Comparison of ENCODE assay signal across 18 cellular contexts in the genomic region with DNA sequence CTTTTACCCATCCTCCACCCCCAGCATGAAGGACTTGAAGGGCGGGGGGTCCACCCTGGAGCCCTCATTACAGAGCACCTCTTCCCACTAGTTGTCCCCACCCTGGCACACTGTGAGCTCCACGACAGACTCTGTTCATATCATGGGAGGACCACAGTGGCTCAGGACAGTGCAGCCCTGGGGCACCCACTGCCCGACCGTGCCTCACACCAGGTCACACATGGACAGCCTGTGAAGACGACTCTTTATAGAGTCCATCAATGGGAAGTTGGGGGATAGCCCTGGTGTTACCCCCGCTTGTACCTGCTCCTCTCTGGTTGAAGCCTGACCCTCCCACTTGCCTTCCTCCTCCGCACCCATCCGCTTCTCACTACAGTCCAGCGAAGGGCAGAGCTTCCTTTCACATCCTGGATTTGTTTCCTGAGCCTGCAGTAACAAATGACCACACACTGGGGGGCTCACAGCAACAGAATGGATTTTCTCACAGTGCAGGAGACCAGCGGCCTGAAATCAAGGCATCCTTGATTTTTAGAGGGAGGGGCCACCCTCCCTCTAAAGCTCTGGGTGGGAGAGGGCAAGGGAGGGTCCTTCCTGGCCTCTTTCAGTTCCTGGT. TPM values are rescaled to one million over a fixed set of nuclear protein-coding genes. Genes with fewer than 3 reads are reported as not detected.
DNase-seq lines count a peak whose midpoint lies in the region; ATAC-seq and TF ChIP-seq lines count a peak whose summit lies in the region.
"Had no signal": no experiment of that assay in that cellular context is flagged by ENCODE, and none has a peak within 500 bp of the region (broad histone marks: within the 10 kb centered on the region; RNA-seq: fewer than 3 reads in every experiment).

No MANE protein-coding gene starts in this region.

- H3K27ac ChIP-seq in right cardiac atrium (ENCODE audit: low read length) (no peak overlapping the region), upper lobe of right lung (peak overlapping the region; percentile 55), PC-3 (ENCODE audit: low read length) (no peak overlapping the region)
- H3K27ac ChIP-seq: WERI-Rb-1 had no signal

- H3K36me3 ChIP-seq in upper lobe of right lung (no peaks in the 10 kb centered on the region), PC-3 (ENCODE audit: low read depth, low read length) (no peaks in the 10 kb centered on the region)
- H3K36me3 ChIP-seq: WERI-Rb-1 had no signal

- intact Hi-C loops in Right ventricle myocardium inferior (cut with DNase I) (no loop called here), cardiac septum (cut with DNase I) (no loop called here), right cardiac atrium (cut with DNase I) (no loop called here), upper lobe of right lung (cut with DNase I) (no loop called here), PC-3 (cut with micrococcal nuclease) (no loop called here)
- intact Hi-C loops in activated T-helper 2 cell treated with anti-CD3 and anti-CD28 coated beads, Interferon-gamma antibody, Interleukin-2, Interleukin-4, amounts not matched to agents 10 μg/mL and 5 μg/mL and 100 μg/mL, durations not matched to agents 14 hours and 24 hours and 36 hours (cut with micrococcal nuclease): loop anchor here (1.0 kb wide), 1 partner anchor 13 kb away; no protein-coding TSS in a partner anchor

- BruUV-seq in PC-3 (replicated peaks; lab: Mats Ljungman, UMichigan): no TSS peak

- no peaks in the 10 kb centered on the region for H3K9me3 ChIP-seq in right cardiac atrium (ENCODE audit: control insufficient read depth, low read length)
- H3K9me3 ChIP-seq in upper lobe of right lung: no peaks in the 10 kb centered on the region
- H3K9me3 ChIP-seq in PC-3 (ENCODE audit: low read length): no peaks in the 10 kb centered on the region

- CTCF ChIA-PET in PC-3 (lab: Charles Lee): no interaction called here

- H3K27me3 ChIP-seq in right cardiac atrium (ENCODE audit: control insufficient read depth, insufficient read depth) (no peaks in the 10 kb centered on the region), upper lobe of right lung (no peaks in the 10 kb centered on the region), PC-3 (ENCODE audit: low read length) (peaks cover 74% of the 10 kb centered on the region)

- peaks cover 4% of the 10 kb centered on the region for H3K9me3 Mint-ChIP-seq in activated T-helper 2 cell treated with anti-CD3 and anti-CD28 coated beads, Interferon-gamma antibody, Interleukin-2, Interleukin-4, amounts not matched to agents 10 μg/mL and 5 μg/mL and 100 μg/mL, durations not matched to agents 14 hours and 24 hours and 36 hours

- H3K36me3 Mint-ChIP-seq in activated T-helper 2 cell treated with anti-CD3 and anti-CD28 coated beads, Interferon-gamma antibody, Interleukin-2, Interleukin-4, amounts not matched to agents 10 μg/mL and 5 μg/mL and 100 μg/mL, durations not matched to agents 14 hours and 24 hours and 36 hours (ENCODE audit: low read depth): peaks cover 37% of the 10 kb centered on the region

- no peak overlapping the region for H2AFZ ChIP-seq in PC-3 (ENCODE audit: low read length)

- TF ChIP-seq CTCF in upper lobe of right lung (IDR thresholded peaks at IDR 0.05): no peak
- no peak for TF ChIP-seq CTCF in PC-3 (conservative IDR thresholded peaks at IDR 0.05; ENCODE audit: low read depth, low read length)

- H3K4me3 Mint-ChIP-seq in activated T-helper 2 cell treated with anti-CD3 and anti-CD28 coated beads, Interferon-gamma antibody, Interleukin-2, Interleukin-4, amounts not matched to agents 10 μg/mL and 5 μg/mL and 100 μg/mL, durations not matched to agents 14 hours and 24 hours and 36 hours (ENCODE audit: low read depth): no peak overlapping the region
- H3K4me3 Mint-ChIP-seq: nephron had no signal

- no peak overlapping the region for H3K9ac ChIP-seq in PC-3 (ENCODE audit: low read length)

- no peaks in the 10 kb centered on the region for H4K20me1 ChIP-seq in PC-3 (ENCODE audit: low read length)

- ATAC-seq in Right ventricle myocardium inferior: peak; percentile 31
- peak; percentile 59 to 89 for ATAC-seq in right cardiac atrium
- peak; percentile 22 for ATAC-seq in upper lobe of right lung
- ATAC-seq in PC-3: no peak
- ATAC-seq: Panc1 had no signal

- WGBS in right cardiac atrium: 55% methylated on average over 10 of the region's 10 CpGs

- H3K79me2 ChIP-seq in PC-3 (ENCODE audit: low read length): no peaks in the 10 kb centered on the region

- no peak overlapping the region for H3K4me3 ChIP-seq in right cardiac atrium (ENCODE audit: low read length)
- H3K4me3 ChIP-seq in upper lobe of right lung: no peak overlapping the region
- H3K4me3 ChIP-seq in PC-3 (ENCODE audit: low read length): no peak overlapping the region

- no peaks in the 10 kb centered on the region for H3K27me3 Mint-ChIP-seq in activated T-helper 2 cell treated with anti-CD3 and anti-CD28 coated beads, Interferon-gamma antibody, Interleukin-2, Interleukin-4, amounts not matched to agents 10 μg/mL and 5 μg/mL and 100 μg/mL, durations not matched to agents 14 hours and 24 hours and 36 hours (ENCODE audit: low read depth)

- POLR2A ChIA-PET in PC-3 (lab: Charles Lee; ENCODE audit: unreplicated experiment): no interaction called here

- DNase-seq in Right ventricle myocardium inferior (ENCODE audit: missing footprints) (no peak), cardiac septum (ENCODE audit: low spot score) (no peak), right cardiac atrium (no peak), upper lobe of right lung (no peak), hepatic stellate cell (ENCODE audit: low spot score) (no peak), PC-3 (no peak), activated gamma-delta T cell (lab: John Stamatoyannopoulos, UW) (no peak)
- DNase-seq in activated T-helper 2 cell treated with anti-CD3 and anti-CD28 coated beads, Interferon-gamma antibody, Interleukin-2, Interleukin-4, amounts not matched to agents 10 μg/mL and 5 μg/mL and 100 μg/mL, durations not matched to agents 14 hours and 24 hours and 36 hours (ENCODE audit: low spot score): no peak
- DNase-seq: cortex of kidney, erythroblast, GF-D8, H7, Karpas-422, mammary epithelial cell, substantia nigra, WERI-Rb-1 had no signal

- H3F3A ChIP-seq in PC-3 (ENCODE audit: low read length, unreplicated experiment): no peaks in the 10 kb centered on the region

- peaks cover 45% of the 10 kb centered on the region for H3K4me1 Mint-ChIP-seq in activated T-helper 2 cell treated with anti-CD3 and anti-CD28 coated beads, Interferon-gamma antibody, Interleukin-2, Interleukin-4, amounts not matched to agents 10 μg/mL and 5 μg/mL and 100 μg/mL, durations not matched to agents 14 hours and 24 hours and 36 hours (ENCODE audit: low read depth)
- H3K4me1 Mint-ChIP-seq: nephron had no signal

- H3K4me1 ChIP-seq in right cardiac atrium (ENCODE audit: control insufficient read depth, insufficient read depth, low read length) (no peaks in the 10 kb centered on the region), upper lobe of right lung (peaks cover 4% of the 10 kb centered on the region), PC-3 (ENCODE audit: insufficient read depth, low read length) (no peaks in the 10 kb centered on the region)

- H3K9me2 ChIP-seq in PC-3 (replicated peaks; ENCODE audit: low read length): no peaks in the 10 kb centered on the region

- H3K4me2 ChIP-seq in PC-3 (ENCODE audit: low read length): no peak overlapping the region

- peak overlapping the region; percentile 30 for H3K27ac Mint-ChIP-seq in activated T-helper 2 cell treated with anti-CD3 and anti-CD28 coated beads, Interferon-gamma antibody, Interleukin-2, Interleukin-4, amounts not matched to agents 10 μg/mL and 5 μg/mL and 100 μg/mL, durations not matched to agents 14 hours and 24 hours and 36 hours
- H3K27ac Mint-ChIP-seq: nephron had no signal

RNA-seq across cellular contexts. Expression of a gene that starts 15.5 kb away (rescaled TPM):
- total RNA-seq in Right ventricle myocardium inferior: 0.11 TPM
- total RNA-seq in cardiac septum: 0.05 TPM
- 3.0 and 3.3 TPM in 2 replicates for total RNA-seq in activated T-helper 2 cell treated with anti-CD3 and anti-CD28 coated beads, Interferon-gamma antibody, Interleukin-2, Interleukin-4, amounts not matched to agents 10 μg/mL and 5 μg/mL and 100 μg/mL, durations not matched to agents 14 hours and 24 hours and 36 hours
- total RNA-seq in right cardiac atrium: under 1 TPM; 0.06 to 0.18 (median 0.16) TPM
- polyA plus RNA-seq in right cardiac atrium: 0.05 TPM
- total RNA-seq in upper lobe of right lung: 1.0 TPM
- not detected in 2 replicates for total RNA-seq in PC-3 (2014; rRNA removed)
- total RNA-seq: H7, mammary epithelial cell had no signal
- polyA plus RNA-seq: mammary epithelial cell had no signal
